Comparison of ENCODE assay signal across 18 cellular contexts in genomic region chr3:44003801-44004200, GRCh38.
DNase-seq lines count a peak whose midpoint lies in the region; ATAC-seq, FAIRE-seq and TF ChIP-seq lines count a peak whose summit lies in the region.
"Had no signal": no experiment of that assay in that cellular context is flagged by ENCODE, and none has a peak within 500 bp of the region (broad histone marks: within the 10 kb centered on the region; RNA-seq: fewer than 3 reads in every experiment).

No MANE protein-coding gene starts in this region.

- no peak overlapping the region for H3K9ac ChIP-seq in GM12878 (ENCODE audit: control insufficient read depth, insufficient read depth, low read length)
- H3K9ac ChIP-seq in neuronal stem cell (ENCODE audit: low read depth, low read length, poor library complexity): no peak overlapping the region

- BruUV-seq in GM12878 (replicated peaks; lab: Mats Ljungman, UMichigan): no TSS peak

- peak overlapping the region; percentile 12 for H3K14ac ChIP-seq in neuronal stem cell (ENCODE audit: low read length)

- TF ChIP-seq EP300 in GM12878 (IDR thresholded peaks at IDR 0.05; ENCODE audit: borderline replicate concordance in 1 of 2, control insufficient read depth in 1 of 2, low read depth in 2 of 2, low read length in 2 of 2): no peak

- H2AK5ac ChIP-seq in neuronal stem cell (ENCODE audit: low read depth, low read length): no peak overlapping the region

- no peak overlapping the region for H2BK120ac ChIP-seq in neuronal stem cell (ENCODE audit: low read depth, low read length)

- SMC1A ChIA-PET in GM12878 (lab: Charles Lee; ENCODE audit: uncharacterized antibody, unreplicated experiment): interaction anchor here (0.8 to 8.5 kb wide), 9 partner anchors 22 to 111 kb away, joined by 3 to 87 read pairs (median 4); no protein-coding TSS in a partner anchor

- no peak overlapping the region for H3K4ac ChIP-seq in neuronal stem cell (ENCODE audit: low read length)

- H3K9me3 ChIP-seq in GM12878 (replicated peaks; ENCODE audit: control insufficient read depth, insufficient read depth, low read length) (no peaks in the 10 kb centered on the region), neuronal stem cell (replicated peaks in 1 of 2; ENCODE audit: control insufficient read depth in 2 of 2, insufficient read depth in 1 of 2, low read depth in 1 of 2, low read length in 2 of 2) (peaks cover 3 to 6% of the 10 kb centered on the region in 2 donors)
- H3K9me3 ChIP-seq: BE2C had no signal

- in situ Hi-C loops in GM12878 (cut with MboI): no loop called here

- TF ChIP-seq CTCF in GM12865 (IDR thresholded peaks at IDR 0.05; ENCODE audit: insufficient read depth, low read depth, low read length, missing control alignments) (no peak), GM12878 (IDR thresholded peaks at IDR 0.05 in 2 of 3, conservative IDR thresholded peaks at IDR 0.05 in 1 of 3; ENCODE audit: control insufficient read depth in 2 of 3, extremely low read depth in 1 of 3, insufficient read depth in 1 of 3, low read depth in 3 of 3, low read length in 3 of 3) (no peak)

- no peak overlapping the region for H2BK12ac ChIP-seq in neuronal stem cell (ENCODE audit: low read length)

- H3K27ac ChIP-seq in GM12878 (ENCODE audit: control insufficient read depth, insufficient read depth) (no peak overlapping the region), neuronal stem cell (replicated peaks; ENCODE audit: low read length) (no peak overlapping the region)

- H4K8ac ChIP-seq in neuronal stem cell (ENCODE audit: low read depth, low read length): no peak overlapping the region

- CTCF ChIA-PET in GM12878 (lab: Yijun Ruan, JAX): interaction anchor here (0.6 to 2.3 kb wide), 11 partner anchors 9 to 111 kb away, joined by 3 to 10 read pairs (median 4); no protein-coding TSS in a partner anchor

- no peak for ATAC-seq in GM12878
- ATAC-seq: GM23338 had no signal

- no peaks in the 10 kb centered on the region for H4K20me1 ChIP-seq in GM12878 (ENCODE audit: control insufficient read depth, insufficient read depth)

- H2AFZ ChIP-seq in GM12878 (ENCODE audit: control insufficient read depth, low read depth, low read length) (no peak overlapping the region), neuronal stem cell (ENCODE audit: low read length) (no peak overlapping the region)
- H2AFZ ChIP-seq: GM23338 had no signal

- POLR2A ChIA-PET in GM12878 (lab: Charles Lee): interaction anchor here (0.6 to 1.0 kb wide), 3 partner anchors 33 to 236 kb away, joined by 3 to 9 read pairs (median 5); no protein-coding TSS in a partner anchor

- no peak overlapping the region for H3K23ac ChIP-seq in neuronal stem cell (ENCODE audit: low read depth, low read length, poor library complexity)

- H3K4me3 ChIP-seq in GM12865 (ENCODE audit: low read depth, low read length): peak overlapping the region; percentile 41
- peak overlapping the region; percentile 29 for H3K4me3 ChIP-seq in GM12878
- no peak overlapping the region for H3K4me3 ChIP-seq in neuronal stem cell (ENCODE audit: low read length in 2 of 2)
- H3K4me3 ChIP-seq: GM23338 had no signal

- H3K27me3 ChIP-seq in GM12878 (replicated peaks in 1 of 2; ENCODE audit: control insufficient read depth in 2 of 2, insufficient read depth in 2 of 2, low read length in 1 of 2) (peaks cover under 1 to 2% of the 10 kb centered on the region in 2 experiments; a peak in 2 of 4 replicates), neuronal stem cell (ENCODE audit: control insufficient read depth in 3 of 3, insufficient read depth in 3 of 3, low read depth in 1 of 3, low read length in 3 of 3) (peaks cover 6 to 60% (median 9%) of the 10 kb centered on the region in 3 experiments)
- H3K27me3 ChIP-seq: BE2C had no signal

- 54% methylated on average over 6 of the region's 6 CpGs for WGBS in GM12878 (ENCODE audit: insufficient coverage, insufficient replicate concordance, low lambda C conversion rate, missing lambda C conversion rate)
- no CpG with 5 or more reads among the region's 6 CpGs for WGBS in neuronal stem cell (ENCODE audit: extremely low coverage in 2 of 2, insufficient read length in 2 of 2, insufficient replicate concordance in 1 of 2), 2 donors

- H2BK15ac ChIP-seq in neuronal stem cell (ENCODE audit: low read length): no peak overlapping the region

- intact Hi-C loops in GM12878 (cut with micrococcal nuclease; ENCODE audit: unreplicated experiment): loop anchor here (1.0 kb wide), 1 partner anchor 28 kb away; no protein-coding TSS in a partner anchor

- H3K18ac ChIP-seq in neuronal stem cell (ENCODE audit: low read length): no peak overlapping the region

- DNase-seq in GM12865 (ENCODE audit: low read depth) (peak; percentile 24), GM12878 (ENCODE audit: low read depth, low spot score) (no peak), neuronal stem cell (ENCODE audit: low spot score) (no peak), NCI-H2171 (lab: John Stamatoyannopoulos, UW) (no peak), HuH-7.5 (ENCODE audit: low spot score) (no peak), NCI-H187 treated with DMSO at 0.1 percent for 48 hours (lab: John Stamatoyannopoulos, UW) (no peak)
- DNase-seq: ACHN; BE2C; C1 segment of cervical spinal cord; CD4-positive, CD25-positive, alpha-beta regulatory T cell; CD8-positive, alpha-beta memory T cell; COR-L47; DMS 273 treated with DMSO at 0.1 percent for 48 hours; DMS53; DND-41; HCEC 1CT had no signal

- no peak overlapping the region for H4K91ac ChIP-seq in neuronal stem cell (ENCODE audit: low read depth, low read length, poor library complexity)

- TF ChIP-seq RAD21 in GM12878 (IDR thresholded peaks at IDR 0.05; ENCODE audit: insufficient read depth, low read depth, low read length): no peak

- H3K36me3 ChIP-seq in GM12878 (ENCODE audit: control insufficient read depth in 2 of 2, insufficient read depth in 2 of 2, low read length in 1 of 2): no peaks in the 10 kb centered on the region
- no peaks in the 10 kb centered on the region for H3K36me3 ChIP-seq in neuronal stem cell (replicated peaks in 1 of 2; ENCODE audit: control insufficient read depth in 2 of 2, insufficient read depth in 2 of 2, low read length in 2 of 2)
- H3K36me3 ChIP-seq: BE2C had no signal

- TF ChIP-seq POLR2A in GM12878 (IDR thresholded peaks at IDR 0.05; ENCODE audit: low read depth, low read length): no peak

- H3K4me2 ChIP-seq in GM12878 (ENCODE audit: control insufficient read depth, insufficient read depth): peak overlapping the region; percentile 49
- no peak overlapping the region for H3K4me2 ChIP-seq in neuronal stem cell (ENCODE audit: insufficient read depth, low read length, poor library complexity, severe bottlenecking)
- H3K4me2 ChIP-seq: GM23338 had no signal

- H3K79me1 ChIP-seq in neuronal stem cell (ENCODE audit: low read depth, low read length): no peaks in the 10 kb centered on the region

- RAD21 ChIA-PET in GM12878 (lab: Charles Lee; ENCODE audit: unreplicated experiment): interaction anchor here (0.7 to 5.9 kb wide), 3 partner anchors 56 to 127 kb away, joined by 3 to 34 read pairs (median 4); no protein-coding TSS in a partner anchor

- H3K79me2 ChIP-seq in GM12878 (ENCODE audit: control insufficient read depth, insufficient read depth, low read length): peaks cover 71% of the 10 kb centered on the region

- H3K4me1 ChIP-seq in GM12878 (ENCODE audit: control insufficient read depth, insufficient read depth, low read length): 0 out of 2 replicates have a peak, but pooled peaks cover under 1% of the 10 kb centered on the region
- peaks cover 3 to 4% of the 10 kb centered on the region in 2 donors for H3K4me1 ChIP-seq in neuronal stem cell (ENCODE audit: control insufficient read depth in 2 of 2, insufficient read depth in 1 of 2, low read depth in 1 of 2, low read length in 2 of 2)
- H3K4me1 ChIP-seq: BE2C had no signal

- no peak overlapping the region for H2BK5ac ChIP-seq in neuronal stem cell (ENCODE audit: low read length)

- FAIRE-seq in GM12878 (lab: Jason Lieb, UNC): no peak
- FAIRE-seq: G401.6 had no signal

TF ChIP-seq in GM12878, 131 proteins besides CTCF, POLR2A, EP300 and RAD21 (continues in another document):
- TF ChIP-seq MLLT1 (IDR thresholded peaks at IDR 0.05) (peak; percentile 51; the same call in 1 of the 2 replicates), ZNF592 (IDR thresholded peaks at IDR 0.05) (no peak)

Comparison
In these comparisons a context has a peak if more than half of its experiments do, and no peak if none do; other contexts are left out.
1. H3K4me3 ChIP-seq: peak in GM12865 (single experiment) and GM12878 (single experiment); none in neuronal stem cell (0 of 2).